Comparison of ENCODE assay signal across 18 cellular contexts in genomic region chr2:100409461-100409860, GRCh38. TPM values are rescaled to one million over a fixed set of nuclear protein-coding genes. Genes with fewer than 3 reads are reported as not detected.
A peak's percentile ranks its signal among the peaks of the same experiment; 100 is the strongest.
DNase-seq lines count a peak whose midpoint lies in the region; ATAC-seq, FAIRE-seq and TF ChIP-seq lines count a peak whose summit lies in the region.
"Had no signal": no experiment of that assay in that cellular context is flagged by ENCODE, and none has a peak within 500 bp of the region (broad histone marks: within the 10 kb centered on the region; RNA-seq: fewer than 3 reads in every experiment).

No MANE protein-coding gene starts in this region.

- CTCF ChIA-PET in H1 (lab: Charles Lee; ENCODE audit: partially characterized antibody) = interaction anchor here (0.7 to 9.7 kb wide), 5 partner anchors 10 to 151 kb away, joined by 3 to 38 read pairs (median 7); no protein-coding TSS in a partner anchor

- no peaks in the 10 kb centered on the region for H3K9me3 ChIP-seq in H9 (ENCODE audit: control insufficient read depth, low read depth, low read length)
- H3K9me3 ChIP-seq in H1 (ENCODE audit: insufficient read depth in 2 of 2, low read depth in 1 of 2, low read length in 1 of 2) = no peaks in the 10 kb centered on the region
- no peaks in the 10 kb centered on the region for H3K9me3 ChIP-seq in MM.1S (replicated peaks; ENCODE audit: insufficient read depth, low read length)
- H3K9me3 ChIP-seq: Caco-2 had no signal

- no peak overlapping the region for H3K27ac ChIP-seq in GM23338 (ENCODE audit: low read depth)
- H3K27ac ChIP-seq in H9 (ENCODE audit: insufficient read length, low read depth, low read length) = no peak overlapping the region
- no peak overlapping the region for H3K27ac ChIP-seq in H1 (ENCODE audit: low read depth, low read length)
- H3K27ac ChIP-seq in MM.1S (ENCODE audit: low read length) = no peak overlapping the region

- no peak overlapping the region for H3K4me3 Mint-ChIP-seq in GM23338
- H3K4me3 Mint-ChIP-seq in H9 = no peak overlapping the region
- no peak overlapping the region for H3K4me3 Mint-ChIP-seq in CD14-positive monocyte
- H3K4me3 Mint-ChIP-seq: CD4-positive, CD25-positive, alpha-beta regulatory T cell; CD8-positive, alpha-beta T cell had no signal

- H3K4me1 Mint-ChIP-seq in GM23338 (peaks cover 72% of the 10 kb centered on the region), H9 (peaks cover 67% of the 10 kb centered on the region in 2 experiments), CD14-positive monocyte (no peaks in the 10 kb centered on the region)
- H3K4me1 Mint-ChIP-seq: CD4-positive, CD25-positive, alpha-beta regulatory T cell had no signal

- H3K23ac ChIP-seq in H9 (ENCODE audit: insufficient read length, low read depth, low read length) (no peak overlapping the region), H1 (ENCODE audit: insufficient read length) (no peak overlapping the region)

- no peak for TF ChIP-seq EP300 in H1 (IDR thresholded peaks at IDR 0.05; ENCODE audit: borderline replicate concordance in 1 of 2, low read depth in 2 of 2, low read length in 2 of 2)

- H4K20me1 ChIP-seq in GM23338 (replicated peaks; ENCODE audit: insufficient read depth) (no peaks in the 10 kb centered on the region; the same call in 1 of the 2 replicates), H9 (ENCODE audit: control insufficient read depth, insufficient read depth, insufficient read length) (no peaks in the 10 kb centered on the region), H1 (replicated peaks in 1 of 2; ENCODE audit: control insufficient read depth in 1 of 2, insufficient read depth in 2 of 2, low read length in 2 of 2) (no peaks in the 10 kb centered on the region), MM.1S (ENCODE audit: insufficient read depth, low read length) (no peaks in the 10 kb centered on the region)

- no peak overlapping the region for H3T11ph ChIP-seq in H9 (ENCODE audit: low read length)

- no CpG with 5 or more reads among the region's 5 CpGs for WGBS in H9 (ENCODE audit: extremely low coverage, insufficient read length, low lambda C conversion rate)
- WGBS in H1 (ENCODE audit: extremely low coverage in 1 of 2, insufficient coverage in 1 of 2, insufficient read length in 1 of 2, insufficient replicate concordance in 2 of 2, low coverage in 1 of 2, low lambda C conversion rate in 2 of 2, missing lambda C conversion rate in 1 of 2), 2 experiments = 88% methylated on average over 5 of the region's 5 CpGs; no CpG with 5 or more reads in 1 of the 2 experiments

- H3K79me2 ChIP-seq in GM23338 (replicated peaks; ENCODE audit: insufficient read depth) = peaks cover 50% of the 10 kb centered on the region
- peaks cover 4% of the 10 kb centered on the region; the same call in 1 of the 2 replicates for H3K79me2 ChIP-seq in H9 (ENCODE audit: insufficient read depth, low read length)
- peaks cover 5 to 49% of the 10 kb centered on the region in 2 experiments; a peak in 3 of 4 replicates for H3K79me2 ChIP-seq in H1 (ENCODE audit: control insufficient read depth in 1 of 2, insufficient read depth in 2 of 2, low read length in 2 of 2)
- H3K79me2 ChIP-seq in MM.1S (ENCODE audit: low read length) = no peaks in the 10 kb centered on the region

- no peaks in the 10 kb centered on the region for H3K9me2 ChIP-seq in GM23338 (ENCODE audit: insufficient read depth)
- H3K9me2 ChIP-seq in MM.1S (replicated peaks; ENCODE audit: insufficient read depth, low read length) = no peaks in the 10 kb centered on the region

- H3K18ac ChIP-seq in H9 (ENCODE audit: insufficient read length, low read depth, low read length) (no peak overlapping the region), H1 (ENCODE audit: extremely low read depth, low read length) (no peak overlapping the region)

- 0 out of 2 replicates have a peak overlapping the region, but pooled peaks have one; percentile 47 for H3K27ac Mint-ChIP-seq in GM23338
- peak overlapping the region; percentile 25 to 66 (median 27); a peak in 3 of 7 replicates for H3K27ac Mint-ChIP-seq in H9
- no peak overlapping the region for H3K27ac Mint-ChIP-seq in CD14-positive monocyte
- H3K27ac Mint-ChIP-seq: CD4-positive, CD25-positive, alpha-beta regulatory T cell; CD8-positive, alpha-beta T cell had no signal

- H3K4me3 ChIP-seq in GM23338 = no peak overlapping the region
- H3K4me3 ChIP-seq in H1 (ENCODE audit: extremely low read depth in 1 of 4, insufficient read depth in 2 of 4, low read depth in 3 of 4, low read length in 4 of 4) = no peak overlapping the region
- H3K4me3 ChIP-seq in MM.1S (ENCODE audit: low read length) = no peak overlapping the region

- H2BK120ac ChIP-seq in H9 (ENCODE audit: low read depth, low read length, poor library complexity, severe bottlenecking) (no peak overlapping the region), H1 (replicated peaks; ENCODE audit: low read depth, low read length) (no peak overlapping the region)

- H2BK5ac ChIP-seq in H9 (ENCODE audit: insufficient read length, low read length) (no peak overlapping the region), H1 (ENCODE audit: low read depth, low read length) (peak overlapping the region; percentile 30; the same call in 1 of the 2 replicates)

- H2AFZ ChIP-seq in GM23338 (no peak overlapping the region), H9 (ENCODE audit: low read length) (no peak overlapping the region), H1 (ENCODE audit: low read length) (no peak overlapping the region), MM.1S (ENCODE audit: low read length) (no peak overlapping the region)

- no peak for TF ChIP-seq CTCF in GM23338 (conservative IDR thresholded peaks at IDR 0.05; ENCODE audit: low read depth in 2 of 2)
- TF ChIP-seq CTCF in H9 (conservative IDR thresholded peaks at IDR 0.05) = no peak
- no peak for TF ChIP-seq CTCF in H1 (IDR thresholded peaks at IDR 0.05; ENCODE audit: control extremely low read depth in 1 of 3, insufficient read depth in 1 of 3, low read depth in 1 of 3, low read length in 3 of 3)
- no peak for TF ChIP-seq CTCF in MM.1S (IDR thresholded peaks at IDR 0.05; ENCODE audit: low read length)
- no peak for TF ChIP-seq CTCF in CD14-positive monocyte (IDR thresholded peaks at IDR 0.05)

- FAIRE-seq in H1 (lab: Jason Lieb, UNC) = no peak
- FAIRE-seq: G401.6, GM12892 had no signal

- H3K27me3 ChIP-seq in GM23338 (ENCODE audit: insufficient read depth) = no peaks in the 10 kb centered on the region
- H3K27me3 ChIP-seq in H9 (ENCODE audit: insufficient read depth, low read length) = no peaks in the 10 kb centered on the region
- H3K27me3 ChIP-seq in H1 (replicated peaks in 1 of 4; ENCODE audit: control insufficient read depth in 3 of 4, extremely low read depth in 1 of 4, insufficient read depth in 3 of 4, low read length in 3 of 4) = no peaks in the 10 kb centered on the region
- no peaks in the 10 kb centered on the region for H3K27me3 ChIP-seq in MM.1S (replicated peaks; ENCODE audit: insufficient read depth, low read length)

- no peak for TF ChIP-seq RAD21 in H1 (IDR thresholded peaks at IDR 0.05 in 1 of 2, conservative IDR thresholded peaks at IDR 0.05 in 1 of 2; ENCODE audit: low read depth in 2 of 2, low read length in 2 of 2)

- H2BK12ac ChIP-seq in H9 (ENCODE audit: insufficient read length, low read depth, low read length) = no peak overlapping the region
- no peak overlapping the region for H2BK12ac ChIP-seq in H1 (ENCODE audit: low read depth, low read length)

- H3K27me3 Mint-ChIP-seq in GM23338 (ENCODE audit: insufficient read depth, low read depth, poor library complexity) = peaks cover 8% of the 10 kb centered on the region
- H3K27me3 Mint-ChIP-seq in H9 (ENCODE audit: low read depth) = peaks cover 3% of the 10 kb centered on the region
- peaks cover 0 to 2% (median 0%) of the 10 kb centered on the region in 3 donors for H3K27me3 Mint-ChIP-seq in CD14-positive monocyte (ENCODE audit: low read depth in 3 of 3)

- H3K14ac ChIP-seq in H9 (ENCODE audit: insufficient read depth, low read length) = no peak overlapping the region; the same call in 1 of the 2 replicates
- no peak overlapping the region for H3K14ac ChIP-seq in H1 (ENCODE audit: insufficient read length)

- ATAC-seq in GM23338 = no peak
- ATAC-seq: CD8-positive, alpha-beta T cell had no signal

- H4K91ac ChIP-seq in H9 (ENCODE audit: insufficient read length, low read depth, low read length) (no peak overlapping the region), H1 (replicated peaks; ENCODE audit: insufficient read length, low read length) (no peak overlapping the region)

- H3F3A ChIP-seq in GM23338 (replicated peaks; ENCODE audit: low read depth) (0 out of 2 replicates have a peak, but pooled peaks cover 3% of the 10 kb centered on the region), MM.1S (ENCODE audit: insufficient read depth, low read length) (no peaks in the 10 kb centered on the region)

- H4K5ac ChIP-seq in H9 (ENCODE audit: insufficient read length, low read depth, low read length) (no peak overlapping the region), H1 (ENCODE audit: insufficient read length, low read depth, low read length) (no peak overlapping the region)

- H3K9ac ChIP-seq in H9 (ENCODE audit: extremely low read depth, insufficient read length, low read length) (no peak overlapping the region), H1 (replicated peaks in 1 of 4; ENCODE audit: extremely low read depth in 1 of 4, low read depth in 3 of 4, low read length in 3 of 4) (no peak overlapping the region), MM.1S (ENCODE audit: low read length) (no peak overlapping the region)

- H3K36me3 Mint-ChIP-seq in GM23338 (ENCODE audit: low read depth) = peaks cover 60% of the 10 kb centered on the region
- H3K36me3 Mint-ChIP-seq in H9 (ENCODE audit: insufficient read depth in 1 of 3, low read depth in 3 of 3) = peaks cover 24 to 38% (median 37%) of the 10 kb centered on the region in 3 experiments
- peaks cover 9 to 16% of the 10 kb centered on the region in 2 donors for H3K36me3 Mint-ChIP-seq in CD14-positive monocyte
- H3K36me3 Mint-ChIP-seq: CD4-positive, CD25-positive, alpha-beta regulatory T cell had no signal

- peak; percentile 11 for DNase-seq in activated CD8-positive, alpha-beta memory T cell treated with anti-CD3 and anti-CD28 coated beads for 24 hours
- DNase-seq in activated CD8-positive, alpha-beta memory T cell treated with anti-CD3 and anti-CD28 coated beads, Interleukin-2, amount 50 U/mL, for 4 hours = no peak
- DNase-seq in GM23338 (ENCODE audit: low spot score) (no peak), H9 (no peak), H1 (ENCODE audit: low read depth in 1 of 2, low spot score in 2 of 2) (no peak), A172 (ENCODE audit: low spot score) (no peak), MM.1S (no peak), CD14-positive monocyte (ENCODE audit: low spot score) (no peak)
- DNase-seq: 8988T; C1 segment of cervical spinal cord; Caco-2; CD4-positive, CD25-positive, alpha-beta regulatory T cell; CD8-positive, alpha-beta T cell; DMS153; DND-41; HCEC 1CT had no signal

- H3K4ac ChIP-seq in H9 (ENCODE audit: low read depth, low read length) (no peak overlapping the region), H1 (replicated peaks; ENCODE audit: insufficient read length, low read depth, low read length) (no peak overlapping the region)

- H3K9me3 Mint-ChIP-seq in GM23338 = no peaks in the 10 kb centered on the region; the same call in 2 of the 3 replicates
- H3K9me3 Mint-ChIP-seq in H9 = no peaks in the 10 kb centered on the region
- H3K9me3 Mint-ChIP-seq in CD14-positive monocyte = no peaks in the 10 kb centered on the region
- H3K9me3 Mint-ChIP-seq: CD4-positive, CD25-positive, alpha-beta regulatory T cell; CD8-positive, alpha-beta T cell had no signal

- H3K79me1 ChIP-seq in H9 (ENCODE audit: insufficient read depth, low read depth, low read length, poor library complexity, severe bottlenecking) (no peaks in the 10 kb centered on the region), H1 (ENCODE audit: low read depth, low read length) (peaks cover 3% of the 10 kb centered on the region)

- H2BK20ac ChIP-seq in H9 (ENCODE audit: low read depth, low read length, poor library complexity, severe bottlenecking) (no peak overlapping the region), H1 (ENCODE audit: low read length) (no peak overlapping the region)

- no peak overlapping the region for H3K56ac ChIP-seq in H9 (ENCODE audit: insufficient read length, low read depth, low read length)
- H3K56ac ChIP-seq in H1 (replicated peaks; ENCODE audit: insufficient read length, low read depth, low read length) = no peak overlapping the region

- POLR2A ChIA-PET in H1 (lab: Charles Lee; ENCODE audit: partially characterized antibody) = interaction anchor here (0.5 to 1.0 kb wide), 2 partner anchors 11 to 564 kb away, joined by 3 to 5 read pairs; no protein-coding TSS in a partner anchor

- H3K4me1 ChIP-seq in GM23338 (ENCODE audit: insufficient read depth) (peaks cover 49% of the 10 kb centered on the region), H9 (ENCODE audit: insufficient read depth, low read length) (peaks cover 34% of the 10 kb centered on the region), H1 (replicated peaks in 1 of 4; ENCODE audit: control insufficient read depth in 3 of 4, insufficient read depth in 4 of 4, low read length in 3 of 4) (peaks cover 23 to 50% (median 38%) of the 10 kb centered on the region in 4 experiments), MM.1S (ENCODE audit: low read length) (no peaks in the 10 kb centered on the region)
- H3K4me1 ChIP-seq: Caco-2 had no signal

- no peaks in the 10 kb centered on the region for H3K23me2 ChIP-seq in H9 (ENCODE audit: insufficient read length, low read depth, low read length, poor library complexity, severe bottlenecking)
- no peaks in the 10 kb centered on the region for H3K23me2 ChIP-seq in H1 (ENCODE audit: low read depth, low read length)

- no peak overlapping the region for H3K4me2 ChIP-seq in GM23338
- no peak overlapping the region for H3K4me2 ChIP-seq in H9 (ENCODE audit: insufficient read depth, insufficient read length, low read length)
- H3K4me2 ChIP-seq in H1 (ENCODE audit: insufficient read depth in 1 of 2, low read depth in 2 of 2, low read length in 2 of 2) = no peak overlapping the region
- H3K4me2 ChIP-seq in MM.1S (ENCODE audit: low read depth, low read length) = no peak overlapping the region

- H2BK15ac ChIP-seq in H9 (ENCODE audit: low read depth, low read length) (no peak overlapping the region), H1 (ENCODE audit: low read length) (no peak overlapping the region; the same call in 1 of the 2 replicates)

- no peak overlapping the region for H2AK5ac ChIP-seq in H9 (ENCODE audit: insufficient read length, low read length)
- no peak overlapping the region for H2AK5ac ChIP-seq in H1 (ENCODE audit: low read depth, low read length)

- intact Hi-C loops in CD14-positive monocyte (cut with micrococcal nuclease) = no loop called here

- H3K36me3 ChIP-seq in GM23338 (ENCODE audit: insufficient read depth) (0 out of 2 replicates have a peak, but pooled peaks cover 5% of the 10 kb centered on the region), H1 (ENCODE audit: control insufficient read depth in 2 of 4, insufficient read depth in 4 of 4, low read length in 3 of 4) (peaks cover 7 to 23% (median 11%) of the 10 kb centered on the region in 4 experiments; a peak in 7 of 8 replicates), MM.1S (replicated peaks; ENCODE audit: insufficient read depth, low read length) (no peaks in the 10 kb centered on the region)

- TF ChIP-seq POLR2A in H1 (IDR thresholded peaks at IDR 0.05; ENCODE audit: control extremely low read depth in 1 of 2, low read depth in 2 of 2, low read length in 2 of 2) = no peak

- H4K8ac ChIP-seq in H9 (replicated peaks; ENCODE audit: insufficient read length, low read depth, low read length) (no peak overlapping the region), H1 (ENCODE audit: extremely low read depth, insufficient read depth, low read length) (no peak overlapping the region)

RNA-seq across cellular contexts. Expression of gene CHST10, which starts 8.0 kb away (rescaled TPM):
- total RNA-seq in GM23338 (2014; rRNA removed; shearing (Covaris generic)) = 22.2 and 24.5 TPM in 2 replicates
- polyA plus RNA-seq in GM23338 (2016; fragmentation: Nextera tagmentation; extraction: Ambion mirVana) (7.7 and 9.1 TPM in 2 replicates), H1 (2011; rRNA removed) (23.1 and 27.3 TPM in 2 replicates), CD14-positive monocyte (under 1 TPM in 1 of 2 donors, not detected in 1; 0.54 TPM)
- total RNA-seq in H9 (2021) = 29.7 and 29.8 TPM in 2 replicates
- total RNA-seq in H1 (2021; fragmentation: NEBNext Ultra II Directional; extraction: Animal tissue kit (Norgen Biotek cat#: 25700)) = 29.1 and 34.1 TPM in 2 replicates
- 31.1 TPM for polyA plus RNA-seq in H1 (2011; cell fraction: cytosol; rRNA removed)
- polyA plus RNA-seq in H1 (2011; cell fraction: nucleus; rRNA removed) = 28.8 TPM
- polyA plus RNA-seq in H1 (2012, experiment 1 of 2) = 29.7 to 34.4 TPM (median 32.0 TPM) in 4 replicates
- 21.4 TPM for polyA plus RNA-seq in H1 (2012, experiment 2 of 2)
- 24.0 TPM for polyA plus RNA-seq in H1 (2013, experiment 1 of 2)
- polyA plus RNA-seq in H1 (2013, experiment 2 of 2) = 28.0 TPM
- polyA minus RNA-seq in H1 (2011; rRNA and poly(A)+ RNA removed) = 38.5 and 45.6 TPM in 2 replicates
- polyA minus RNA-seq in H1 (2011; cell fraction: cytosol; rRNA and poly(A)+ RNA removed) = 15.8 TPM
- polyA minus RNA-seq in H1 (2011; cell fraction: nucleus; rRNA and poly(A)+ RNA removed) = 23.7 TPM
- total RNA-seq in A172 (2014; rRNA removed; shearing (Covaris generic)) = 24.2 and 42.6 TPM in 2 replicates
- total RNA-seq: Caco-2 had no signal

Comparison
In these comparisons a context has a peak if more than half of its experiments do, and no peak if none do; other contexts are left out.
1. H3K27ac Mint-ChIP-seq: peak in GM23338 (single experiment) and H9 (3 of 3); none in CD14-positive monocyte (0 of 7).